ENCODE assay signal across 11 cellular contexts in genomic region chr1:199612976-199613774, GRCh38.
DNase-seq lines count a peak whose midpoint lies in the region; ATAC-seq and TF ChIP-seq lines count a peak whose summit lies in the region.
"Had no signal": no experiment of that assay in that cellular context is flagged by ENCODE, and none has a peak within 500 bp of the region (broad histone marks: within the 10 kb centered on the region; RNA-seq: fewer than 3 reads in every experiment).

No MANE protein-coding gene starts in this region.

- no TSS peak for BruUV-seq in PC-9 (replicated peaks; lab: Mats Ljungman, UMichigan)

- H4K20me1 ChIP-seq in PC-9 (ENCODE audit: insufficient read depth), result no peaks in the 10 kb centered on the region

- no peaks in the 10 kb centered on the region for H3K79me2 ChIP-seq in PC-9 (ENCODE audit: low read depth)

- H3K4me1 ChIP-seq in PC-9 (replicated peaks; ENCODE audit: insufficient read depth) (peaks cover 23% of the 10 kb centered on the region), SJCRH30 (no peaks in the 10 kb centered on the region)

- peak overlapping the region; percentile 56 for H3K4me2 ChIP-seq in PC-9

- POLR2A ChIA-PET in PC-9 (lab: Charles Lee; ENCODE audit: unreplicated experiment), result interaction anchor here (0.7 kb wide), 1 partner anchor 71 kb away, joined by 5 read pairs; no protein-coding TSS in a partner anchor

- peak; percentile 84 for ATAC-seq in HG03159 (IDR thresholded peaks at IDR 0.05; ENCODE audit: unreplicated experiment)
- no peak for ATAC-seq in left cardiac atrium

- H3K36me3 ChIP-seq in PC-9 (ENCODE audit: low read depth) (no peaks in the 10 kb centered on the region), SJCRH30 (no peaks in the 10 kb centered on the region)
- H3K36me3 ChIP-seq: neutrophil had no signal

- H3K27me3 ChIP-seq in PC-9 (ENCODE audit: insufficient read depth, low read depth) (no peaks in the 10 kb centered on the region), SJCRH30 (no peaks in the 10 kb centered on the region)
- H3K27me3 ChIP-seq: neutrophil had no signal

- no peaks in the 10 kb centered on the region for H3K9me2 ChIP-seq in PC-9 (ENCODE audit: insufficient read depth)

- TF ChIP-seq CTCF in PC-9 (conservative IDR thresholded peaks at IDR 0.05), result no peak

- CTCF ChIA-PET in PC-9 (lab: Charles Lee), result no interaction called here

- peak overlapping the region; percentile 18; the same call in 1 of the 2 replicates for H3K4me3 ChIP-seq in PC-9
- H3K4me3 ChIP-seq in SJCRH30, result no peak overlapping the region

- peak overlapping the region; percentile 56 for H2AFZ ChIP-seq in PC-9

- peak; percentile 77 to 78 for DNase-seq in AML-193 (lab: John Stamatoyannopoulos, UW)
- DNase-seq in PC-9, result peak; percentile 51 to 93
- DNase-seq in foreskin melanocyte, result peak; percentile 24
- no peak for DNase-seq in NCI-H526 treated with DMSO at 0.1 percent for 48 hours (lab: John Stamatoyannopoulos, UW)
- no peak for DNase-seq in SJCRH30
- no peak for DNase-seq in activated CD8-positive, alpha-beta memory T cell treated with anti-CD3 and anti-CD28 coated beads, Interleukin-2, amount 50 U/mL, for 4 hours
- no peak for DNase-seq in left cardiac atrium
- DNase-seq: C1 segment of cervical spinal cord, NCI-H2227 treated with DMSO at 0.1 percent for 48 hours had no signal

- peak overlapping the region; percentile 72 for H3K27ac ChIP-seq in PC-9
- H3K27ac ChIP-seq in SJCRH30, result no peak overlapping the region
- H3K27ac ChIP-seq: neutrophil had no signal

- intact Hi-C loops in PC-9 (cut with micrococcal nuclease; ENCODE audit: unreplicated experiment), result no loop called here
- intact Hi-C loops in left cardiac atrium (cut with DNase I), result no loop called here

- H3K9me3 ChIP-seq in PC-9 (ENCODE audit: insufficient read depth, low read depth) (0 out of 2 replicates have a peak, but pooled peaks cover 7% of the 10 kb centered on the region), SJCRH30 (replicated peaks) (no peaks in the 10 kb centered on the region)
- H3K9me3 ChIP-seq: neutrophil had no signal

- H3F3A ChIP-seq in PC-9 (ENCODE audit: insufficient read depth, low read depth), result peaks cover 14% of the 10 kb centered on the region

Comparison
In these comparisons a context has a peak if more than half of its experiments do, and no peak if none do; other contexts are left out.
1. DNase-seq: peak in AML-193 (2 of 2), PC-9 (2 of 2) and foreskin melanocyte (single experiment); none in NCI-H526 treated with DMSO at 0.1 percent for 48 hours (single experiment), SJCRH30 (0 of 2), activated CD8-positive, alpha-beta memory T cell treated with anti-CD3 and anti-CD28 coated beads, Interleukin-2, amount 50 U/mL, for 4 hours (single experiment) and left cardiac atrium (single experiment).